In genomic region chr11:117928818-117929567, GRCh38 we compare ENCODE assay signal across 11 cellular contexts. TPM values are rescaled to one million over a fixed set of nuclear protein-coding genes. Genes with fewer than 3 reads are reported as not detected.
DNase-seq lines count a peak whose midpoint lies in the region; ATAC-seq and TF ChIP-seq lines count a peak whose summit lies in the region.
"Had no signal": no experiment of that assay in that cellular context is flagged by ENCODE, and none has a peak within 500 bp of the region (broad histone marks: within the 10 kb centered on the region; RNA-seq: fewer than 3 reads in every experiment).

TMPRSS13 (minus strand) TSS chr11:117929402; CDS start chr11:117929307, 95 bp downstream.

- 0 out of 2 replicates have a peak within 1 kb of the TSS, but pooled peaks have one; percentile 6 for H3K4me3 ChIP-seq in iPS-20b (ENCODE audit: low read length)
- H3K4me3 ChIP-seq: tibial artery had no signal

- no peak for ATAC-seq in stimulated activated memory B cell treated with anti-CD40 and anti-IgM and Interleukin-4, amounts not matched to agents 10 μg/mL and 1 μg/mL and 100 μg/mL, for 72 hours

- TF ChIP-seq CTCF in RWPE1 (conservative IDR thresholded peaks at IDR 0.05; ENCODE audit: low read depth): no peak

- intact Hi-C loops in activated CD4-positive, alpha-beta memory T cell treated with anti-CD3 and anti-CD28 coated beads for 36 hours (cut with micrococcal nuclease): no loop called here

- peaks cover 9% of the 10 kb centered on the region; the same call in 1 of the 2 replicates for H3K27me3 ChIP-seq in iPS-20b (ENCODE audit: insufficient read depth, low read length)

- H3K36me3 ChIP-seq in iPS-20b (ENCODE audit: insufficient read depth, low read depth, low read length): no peaks in the 10 kb centered on the region
- H3K36me3 ChIP-seq: tibial artery had no signal

- H3K9me3 Mint-ChIP-seq in activated CD4-positive, alpha-beta memory T cell treated with anti-CD3 and anti-CD28 coated beads for 36 hours: no peaks in the 10 kb centered on the region
- H3K9me3 Mint-ChIP-seq in activated CD4-positive, alpha-beta memory T cell treated with anti-CD3 and anti-CD28 coated beads, Interleukin-2, amount 10 ng/mL, durations not matched to agents 7 days and 5 days: no peaks in the 10 kb centered on the region
- H3K9me3 Mint-ChIP-seq in stimulated activated memory B cell treated with anti-CD40 and anti-IgM and Interleukin-4, amounts not matched to agents 10 μg/mL and 1 μg/mL and 100 μg/mL, for 72 hours: no peaks in the 10 kb centered on the region

- POLR2A ChIA-PET in activated CD4-positive, alpha-beta memory T cell treated with anti-CD3 and anti-CD28 coated beads for 36 hours (lab: Charles Lee): no interaction called here
- POLR2A ChIA-PET in activated CD4-positive, alpha-beta memory T cell treated with anti-CD3 and anti-CD28 coated beads, Interleukin-2, amount 10 ng/mL, durations not matched to agents 7 days and 5 days (lab: Charles Lee): interaction anchor here (1.3 to 1.7 kb wide), 2 partner anchors 18 to 79 kb away, joined by 3 to 5 read pairs; no protein-coding TSS in a partner anchor
- POLR2A ChIA-PET in RWPE1 (lab: Yijun Ruan, JAX; ENCODE audit: low non-redundant PET): no interaction called here

- no peak for DNase-seq in activated CD4-positive, alpha-beta memory T cell treated with anti-CD3 and anti-CD28 coated beads for 36 hours
- no peak for DNase-seq in activated CD4-positive, alpha-beta memory T cell treated with anti-CD3 and anti-CD28 coated beads, Interleukin-2, amount 10 ng/mL, durations not matched to agents 7 days and 5 days
- DNase-seq in RWPE1 (ENCODE audit: low spot score) (peak; percentile 85), D341Med (ENCODE audit: low spot score) (no peak), anterior cingulate cortex (lab: John Stamatoyannopoulos, UW) (no peak), germinal center (ENCODE audit: low spot score) (no peak)
- DNase-seq: mesenchymal stem cell, NCI-H146 had no signal

- peak within 1 kb of the TSS; percentile 31 for H3K27ac Mint-ChIP-seq in activated CD4-positive, alpha-beta memory T cell treated with anti-CD3 and anti-CD28 coated beads for 36 hours
- no peak within 1 kb of the TSS for H3K27ac Mint-ChIP-seq in activated CD4-positive, alpha-beta memory T cell treated with anti-CD3 and anti-CD28 coated beads, Interleukin-2, amount 10 ng/mL, durations not matched to agents 7 days and 5 days
- peak within 1 kb of the TSS; percentile 95 for H3K27ac Mint-ChIP-seq in stimulated activated memory B cell treated with anti-CD40 and anti-IgM and Interleukin-4, amounts not matched to agents 10 μg/mL and 1 μg/mL and 100 μg/mL, for 72 hours

- H3K9me3 ChIP-seq in iPS-20b (ENCODE audit: insufficient read depth, low read depth, low read length): no peaks in the 10 kb centered on the region
- H3K9me3 ChIP-seq: tibial artery had no signal

- H3K27ac ChIP-seq in RWPE1 (no peak within 1 kb of the TSS), iPS-20b (ENCODE audit: low read length) (no peak within 1 kb of the TSS)
- H3K27ac ChIP-seq: tibial artery had no signal

- peaks cover 12% of the 10 kb centered on the region for H3K4me1 ChIP-seq in iPS-20b (ENCODE audit: insufficient read depth, low read length)
- H3K4me1 ChIP-seq: tibial artery had no signal

- H3K4me3 Mint-ChIP-seq in activated CD4-positive, alpha-beta memory T cell treated with anti-CD3 and anti-CD28 coated beads for 36 hours: no peak within 1 kb of the TSS
- no peak within 1 kb of the TSS for H3K4me3 Mint-ChIP-seq in activated CD4-positive, alpha-beta memory T cell treated with anti-CD3 and anti-CD28 coated beads, Interleukin-2, amount 10 ng/mL, durations not matched to agents 7 days and 5 days
- H3K4me3 Mint-ChIP-seq in stimulated activated memory B cell treated with anti-CD40 and anti-IgM and Interleukin-4, amounts not matched to agents 10 μg/mL and 1 μg/mL and 100 μg/mL, for 72 hours: peak within 1 kb of the TSS; percentile 19

- H3K27me3 Mint-ChIP-seq in activated CD4-positive, alpha-beta memory T cell treated with anti-CD3 and anti-CD28 coated beads for 36 hours: no peaks in the 10 kb centered on the region
- peaks cover 11% of the 10 kb centered on the region for H3K27me3 Mint-ChIP-seq in activated CD4-positive, alpha-beta memory T cell treated with anti-CD3 and anti-CD28 coated beads, Interleukin-2, amount 10 ng/mL, durations not matched to agents 7 days and 5 days
- H3K27me3 Mint-ChIP-seq in stimulated activated memory B cell treated with anti-CD40 and anti-IgM and Interleukin-4, amounts not matched to agents 10 μg/mL and 1 μg/mL and 100 μg/mL, for 72 hours: no peaks in the 10 kb centered on the region

- H3K4me1 Mint-ChIP-seq in activated CD4-positive, alpha-beta memory T cell treated with anti-CD3 and anti-CD28 coated beads for 36 hours (ENCODE audit: low read depth): peaks cover 41% of the 10 kb centered on the region
- peaks cover 54% of the 10 kb centered on the region for H3K4me1 Mint-ChIP-seq in activated CD4-positive, alpha-beta memory T cell treated with anti-CD3 and anti-CD28 coated beads, Interleukin-2, amount 10 ng/mL, durations not matched to agents 7 days and 5 days
- peaks cover 51% of the 10 kb centered on the region for H3K4me1 Mint-ChIP-seq in stimulated activated memory B cell treated with anti-CD40 and anti-IgM and Interleukin-4, amounts not matched to agents 10 μg/mL and 1 μg/mL and 100 μg/mL, for 72 hours

- H3K9ac ChIP-seq in iPS-20b (ENCODE audit: low read depth, low read length): no peak within 1 kb of the TSS

- CTCF ChIA-PET in activated CD4-positive, alpha-beta memory T cell treated with anti-CD3 and anti-CD28 coated beads for 36 hours (lab: Charles Lee): interaction anchor here (0.7 to 6.3 kb wide), 2 partner anchors 17 to 110 kb away, joined by 3 to 53 read pairs; no protein-coding TSS in a partner anchor
- CTCF ChIA-PET in activated CD4-positive, alpha-beta memory T cell treated with anti-CD3 and anti-CD28 coated beads, Interleukin-2, amount 10 ng/mL, durations not matched to agents 7 days and 5 days (lab: Charles Lee): interaction anchor here (1.1 to 5.0 kb wide), 2 partner anchors 16 to 124 kb away, joined by 4 to 42 read pairs; no protein-coding TSS in a partner anchor
- CTCF ChIA-PET in RWPE1 (lab: Yijun Ruan, JAX): interaction anchor here (0.5 to 1.0 kb wide), 6 partner anchors 10 to 635 kb away, joined by 3 to 9 read pairs (median 3); no protein-coding TSS in a partner anchor

- no peaks in the 10 kb centered on the region for H3K36me3 Mint-ChIP-seq in activated CD4-positive, alpha-beta memory T cell treated with anti-CD3 and anti-CD28 coated beads for 36 hours
- no peaks in the 10 kb centered on the region for H3K36me3 Mint-ChIP-seq in activated CD4-positive, alpha-beta memory T cell treated with anti-CD3 and anti-CD28 coated beads, Interleukin-2, amount 10 ng/mL, durations not matched to agents 7 days and 5 days (ENCODE audit: low read depth)
- H3K36me3 Mint-ChIP-seq in stimulated activated memory B cell treated with anti-CD40 and anti-IgM and Interleukin-4, amounts not matched to agents 10 μg/mL and 1 μg/mL and 100 μg/mL, for 72 hours: no peaks in the 10 kb centered on the region

RNA-seq across cellular contexts. Expression of gene TMPRSS13, which starts in this region (rescaled TPM):
- 1 to 10 TPM; 2.0 to 2.6 TPM for total RNA-seq in activated CD4-positive, alpha-beta memory T cell treated with anti-CD3 and anti-CD28 coated beads for 36 hours
- total RNA-seq in activated CD4-positive, alpha-beta memory T cell treated with anti-CD3 and anti-CD28 coated beads, Interleukin-2, amount 10 ng/mL, durations not matched to agents 7 days and 5 days: 1 to 10 TPM; 1.9 to 2.2 TPM
